ENCODE assay signal across 26 cellular contexts in genomic region chr2:56179931-56180330, GRCh38. TPM values are rescaled to one million over a fixed set of nuclear protein-coding genes. Genes with fewer than 3 reads are reported as not detected.
DNase-seq lines count a peak whose midpoint lies in the region; ATAC-seq and TF ChIP-seq lines count a peak whose summit lies in the region.
"Had no signal": no experiment of that assay in that cellular context is flagged by ENCODE, and none has a peak within 500 bp of the region (broad histone marks: within the 10 kb centered on the region; RNA-seq: fewer than 3 reads in every experiment).

No MANE protein-coding gene starts in this region.

- no peak overlapping the region for H3K4me3 ChIP-seq in PC-3 (ENCODE audit: low read length)
- H3K4me3 ChIP-seq: BLaER1, GM12878 had no signal

- peak; percentile 26; the same call in 1 of the 2 replicates for TF ChIP-seq CTCF in HFFc6 (IDR thresholded peaks at IDR 0.05)
- TF ChIP-seq CTCF in PC-3 (conservative IDR thresholded peaks at IDR 0.05; ENCODE audit: low read depth, low read length), result 0 out of 2 replicates have a peak, but pooled peaks have one; percentile 11
- TF ChIP-seq CTCF in endothelial cell (IDR thresholded peaks at IDR 0.05; ENCODE audit: unreplicated experiment), result peak; percentile 18

- CTCF ChIA-PET in PC-3 (lab: Charles Lee), result no interaction called here

- H3K36me3 Mint-ChIP-seq in HFFc6 (ENCODE audit: low read depth) (peaks cover 4% of the 10 kb centered on the region; the same call in 1 of the 2 replicates), endothelial cell (ENCODE audit: low read depth, unreplicated experiment) (peaks cover 28% of the 10 kb centered on the region)
- no peaks in the 10 kb centered on the region for H3K36me3 Mint-ChIP-seq in activated T-cell treated with anti-CD3 and anti-CD28 coated beads, Interleukin-2, amount 50 U/mL, for 72 hours (ENCODE audit: insufficient read depth in 2 of 2)
- H3K36me3 Mint-ChIP-seq: CD14-positive monocyte; CD4-positive, alpha-beta memory T cell; CD4-positive, CD25-positive, alpha-beta regulatory T cell; CD8-positive, alpha-beta memory T cell had no signal

- H4K20me1 ChIP-seq in PC-3 (ENCODE audit: low read length), result no peaks in the 10 kb centered on the region
- H4K20me1 ChIP-seq: BLaER1 had no signal

- H3K9ac ChIP-seq in PC-3 (ENCODE audit: low read length), result no peak overlapping the region
- H3K9ac ChIP-seq: BLaER1 had no signal

- no peaks in the 10 kb centered on the region for H3K36me3 ChIP-seq in PC-3 (ENCODE audit: low read depth, low read length)
- H3K36me3 ChIP-seq: BE2C, BLaER1 had no signal

- no peaks in the 10 kb centered on the region for H3K4me1 ChIP-seq in PC-3 (ENCODE audit: insufficient read depth, low read length)
- H3K4me1 ChIP-seq: BE2C had no signal

- H3K9me3 ChIP-seq in PC-3 (ENCODE audit: low read length), result no peaks in the 10 kb centered on the region
- H3K9me3 ChIP-seq: BE2C, BLaER1 had no signal

- H3K27ac ChIP-seq in PC-3 (ENCODE audit: low read length), result no peak overlapping the region
- H3K27ac ChIP-seq: BLaER1 had no signal

- no TSS peak for BruUV-seq in PC-3 (replicated peaks; lab: Mats Ljungman, UMichigan)

- H3K4me2 ChIP-seq in PC-3 (ENCODE audit: low read length), result no peak overlapping the region
- H3K4me2 ChIP-seq: BLaER1 had no signal

- H3K27me3 ChIP-seq in PC-3 (ENCODE audit: low read length), result peaks cover 75% of the 10 kb centered on the region

- no peaks in the 10 kb centered on the region for H3K9me2 ChIP-seq in PC-3 (replicated peaks; ENCODE audit: low read length)

- ATAC-seq in PC-3, result no peak
- no peak for ATAC-seq in activated T-cell treated with anti-CD3 and anti-CD28 coated beads, Interleukin-2, amount 50 U/mL, for 72 hours (replicated peaks in 1 of 2)
- ATAC-seq: GM12878 had no signal

- no peak overlapping the region for H3K4me3 Mint-ChIP-seq in HFFc6
- H3K4me3 Mint-ChIP-seq in endothelial cell (ENCODE audit: unreplicated experiment), result no peak overlapping the region
- H3K4me3 Mint-ChIP-seq in activated T-cell treated with anti-CD3 and anti-CD28 coated beads, Interleukin-2, amount 50 U/mL, for 72 hours, result no peak overlapping the region
- H3K4me3 Mint-ChIP-seq: CD4-positive, alpha-beta memory T cell; CD4-positive, CD25-positive, alpha-beta regulatory T cell; CD8-positive, alpha-beta memory T cell had no signal

- H3K27me3 Mint-ChIP-seq in HFFc6 (ENCODE audit: insufficient read depth), result peaks cover 4% of the 10 kb centered on the region
- H3K27me3 Mint-ChIP-seq in endothelial cell (ENCODE audit: unreplicated experiment), result peaks cover 19% of the 10 kb centered on the region
- H3K27me3 Mint-ChIP-seq in activated T-cell treated with anti-CD3 and anti-CD28 coated beads, Interleukin-2, amount 50 U/mL, for 72 hours (ENCODE audit: low read depth), result peaks cover 22% of the 10 kb centered on the region

- H3K27ac Mint-ChIP-seq in HFFc6, result no peak overlapping the region
- H3K27ac Mint-ChIP-seq in endothelial cell (ENCODE audit: unreplicated experiment), result no peak overlapping the region
- no peak overlapping the region for H3K27ac Mint-ChIP-seq in activated T-cell treated with anti-CD3 and anti-CD28 coated beads, Interleukin-2, amount 50 U/mL, for 72 hours
- H3K27ac Mint-ChIP-seq: CD14-positive monocyte; CD4-positive, alpha-beta memory T cell; CD4-positive, CD25-positive, alpha-beta regulatory T cell; CD8-positive, alpha-beta memory T cell had no signal

- no peaks in the 10 kb centered on the region for H3K9me3 Mint-ChIP-seq in HFFc6
- H3K9me3 Mint-ChIP-seq in endothelial cell (ENCODE audit: unreplicated experiment), result no peaks in the 10 kb centered on the region
- no peaks in the 10 kb centered on the region for H3K9me3 Mint-ChIP-seq in activated T-cell treated with anti-CD3 and anti-CD28 coated beads, Interleukin-2, amount 50 U/mL, for 72 hours

- peaks cover 45% of the 10 kb centered on the region for H3K4me1 Mint-ChIP-seq in HFFc6 (ENCODE audit: low read depth)
- peaks cover 20% of the 10 kb centered on the region for H3K4me1 Mint-ChIP-seq in endothelial cell (ENCODE audit: unreplicated experiment)
- peaks cover 5% of the 10 kb centered on the region for H3K4me1 Mint-ChIP-seq in activated T-cell treated with anti-CD3 and anti-CD28 coated beads, Interleukin-2, amount 50 U/mL, for 72 hours (ENCODE audit: low read depth)

- H3K79me2 ChIP-seq in PC-3 (ENCODE audit: low read length), result no peaks in the 10 kb centered on the region

- H2AFZ ChIP-seq in PC-3 (ENCODE audit: low read length), result no peak overlapping the region

- POLR2A ChIA-PET in PC-3 (lab: Charles Lee; ENCODE audit: unreplicated experiment), result interaction anchor here (0.5 kb wide), 1 partner anchor 12 kb away, joined by 4 read pairs; no protein-coding TSS in a partner anchor

- intact Hi-C loops in PC-3 (cut with micrococcal nuclease), result loop anchor here (10.0 kb wide), 2 partner anchors 405 to 845 kb away; no protein-coding TSS in a partner anchor

- no peaks in the 10 kb centered on the region for H3F3A ChIP-seq in PC-3 (ENCODE audit: low read length, unreplicated experiment)

- DNase-seq in HFFc6, result no peak
- no peak for DNase-seq in PC-3
- no peak for DNase-seq in endothelial cell (ENCODE audit: low spot score)
- DNase-seq in HT-29 (ENCODE audit: low spot score), result no peak
- no peak for DNase-seq in activated T-cell treated with anti-CD3 and anti-CD28 coated beads, Interleukin-2, amount 50 U/mL, for 72 hours
- no peak for DNase-seq in NCI-H1417 treated with DMSO at 0.1 percent for 48 hours (lab: John Stamatoyannopoulos, UW)
- DNase-seq in dermis blood vessel endothelial cell, result no peak
- DNase-seq: 8988T; ACHN; BE2C; C1 segment of cervical spinal cord; CD4-positive, alpha-beta memory T cell; CD4-positive, CD25-positive, alpha-beta regulatory T cell; CD8-positive, alpha-beta memory T cell; COR-L47; DMS 273 treated with DMSO at 0.1 percent for 48 hours; DMS153; DMS53; DMS79; DND-41; EL; GDM1 had no signal

RNA-seq across cellular contexts. Expression of gene CCDC85A, which starts 3.9 kb away (rescaled TPM):
- 10 to 100 TPM; 25.5 to 39.3 (median 36.9) TPM for total RNA-seq in HFFc6 (2021; fragmentation: NEBNext Ultra II Directional; extraction: Animal tissue kit (Norgen Biotek cat#: 25700))
- total RNA-seq in PC-3 (2014; rRNA removed) (1.1 and 2.0 TPM in 2 replicates), endothelial cell (ENCODE audit: unreplicated experiment) (16.4 TPM), dermis blood vessel endothelial cell (15.8 and 21.4 TPM in 2 replicates)
- 0.10 TPM in 1 of 2 replicates, not detected in the other for total RNA-seq in HT-29 (2014; rRNA removed; shearing (Covaris generic))
- total RNA-seq in activated T-cell treated with anti-CD3 and anti-CD28 coated beads, Interleukin-2, amount 50 U/mL, for 72 hours, result not detected
- total RNA-seq: CD4-positive, alpha-beta memory T cell; CD4-positive, CD25-positive, alpha-beta regulatory T cell; CD8-positive, alpha-beta memory T cell; G401; GM12878 had no signal
